In the genomic region with DNA sequence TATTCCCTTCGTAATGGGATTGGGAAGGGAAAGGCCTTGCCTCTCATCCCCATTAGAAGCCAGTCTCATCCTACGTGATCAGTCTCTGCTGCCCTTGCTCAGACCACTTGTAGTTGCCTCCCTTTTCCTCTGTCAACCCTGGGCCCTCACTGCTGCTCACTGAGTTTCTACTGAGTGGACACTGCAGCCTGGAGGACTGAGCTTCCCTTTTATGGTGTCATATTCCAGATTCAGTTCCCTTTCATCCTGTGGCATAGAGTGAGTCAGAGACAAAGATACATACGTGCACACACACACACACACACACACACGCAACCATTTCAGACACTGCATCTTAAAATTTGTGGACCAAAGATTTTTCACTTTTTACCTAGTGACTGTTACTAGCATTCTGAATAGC, we compare ENCODE assay signal across 15 cellular contexts. TPM values are rescaled to one million over a fixed set of nuclear protein-coding genes. Genes with fewer than 3 reads are reported as not detected.
DNase-seq lines count a peak whose midpoint lies in the region; ATAC-seq and TF ChIP-seq lines count a peak whose summit lies in the region.
"Had no signal": no experiment of that assay in that cellular context is flagged by ENCODE, and none has a peak within 500 bp of the region (broad histone marks: within the 10 kb centered on the region; RNA-seq: fewer than 3 reads in every experiment).

No MANE protein-coding gene starts in this region.

- intact Hi-C loops in heart left ventricle (cut with DNase I): no loop called here

- no peak overlapping the region for H3K4me3 Mint-ChIP-seq in activated T-cell treated with anti-CD3 and anti-CD28 coated beads, Interleukin-2, amount 50 U/mL, for 72 hours
- no peak overlapping the region for H3K4me3 Mint-ChIP-seq in activated T-cell treated with anti-CD3 and anti-CD28 coated beads, Interleukin-2, amount 50 U/mL, for 4 hours
- no peak overlapping the region for H3K4me3 Mint-ChIP-seq in T-helper 17 cell
- H3K4me3 Mint-ChIP-seq: nephron progenitor cell, WTC11 had no signal

- peaks cover 36% of the 10 kb centered on the region for H3K4me1 Mint-ChIP-seq in activated T-cell treated with anti-CD3 and anti-CD28 coated beads, Interleukin-2, amount 50 U/mL, for 72 hours (ENCODE audit: low read depth)
- H3K4me1 Mint-ChIP-seq in activated T-cell treated with anti-CD3 and anti-CD28 coated beads, Interleukin-2, amount 50 U/mL, for 4 hours (ENCODE audit: low read depth): peaks cover 23% of the 10 kb centered on the region
- H3K4me1 Mint-ChIP-seq in T-helper 17 cell: peaks cover 11% of the 10 kb centered on the region

- peaks cover 0 to 6% (median 0%) of the 10 kb centered on the region in 12 donors for H3K4me1 ChIP-seq in heart left ventricle
- H3K4me1 ChIP-seq: Peyer's patch had no signal

- no peak overlapping the region for H3K4me3 ChIP-seq in heart left ventricle
- H3K4me3 ChIP-seq: K562, Peyer's patch had no signal

- ATAC-seq in activated T-cell treated with anti-CD3 and anti-CD28 coated beads, Interleukin-2, amount 50 U/mL, for 72 hours (replicated peaks in 1 of 2): no peak
- no peak for ATAC-seq in activated T-cell treated with anti-CD3 and anti-CD28 coated beads, Interleukin-2, amount 50 U/mL, for 4 hours
- ATAC-seq in T-helper 17 cell (no peak), heart left ventricle (peak in 3 of 4 donors; percentile 42 to 75 (median 53)), HG02623 (IDR thresholded peaks at IDR 0.05; ENCODE audit: unreplicated experiment) (no peak)
- ATAC-seq: K562, WTC11 had no signal

- H3K36me3 Mint-ChIP-seq in activated T-cell treated with anti-CD3 and anti-CD28 coated beads, Interleukin-2, amount 50 U/mL, for 72 hours (ENCODE audit: insufficient read depth in 2 of 2): peaks cover 13 to 35% of the 10 kb centered on the region in 2 donors
- H3K36me3 Mint-ChIP-seq in activated T-cell treated with anti-CD3 and anti-CD28 coated beads, Interleukin-2, amount 50 U/mL, for 4 hours (ENCODE audit: insufficient read depth): peaks cover 60% of the 10 kb centered on the region
- H3K36me3 Mint-ChIP-seq in T-helper 17 cell (ENCODE audit: low read depth): peaks cover 5% of the 10 kb centered on the region

- DNase-seq in activated T-cell treated with anti-CD3 and anti-CD28 coated beads, Interleukin-2, amount 50 U/mL, for 72 hours: no peak
- DNase-seq in activated T-cell treated with anti-CD3 and anti-CD28 coated beads, Interleukin-2, amount 50 U/mL, for 4 hours: no peak
- no peak for DNase-seq in T-helper 17 cell
- no peak for DNase-seq in heart left ventricle
- DNase-seq in smooth muscle cell of the brain vasculature (ENCODE audit: low read depth, low spot score): peak; percentile 40
- DNase-seq in NCI-H2081 (lab: John Stamatoyannopoulos, UW): no peak
- no peak for DNase-seq in activated CD4-positive, alpha-beta T cell treated with anti-CD3 and anti-CD28 coated beads for 4 hours
- DNase-seq: GF-D8; NCI-H2227 treated with DMSO at 0.1 percent for 48 hours; nephron progenitor cell; Peyer's patch; stimulated activated naive CD4-positive, alpha-beta T cell had no signal

- H3K27me3 Mint-ChIP-seq in activated T-cell treated with anti-CD3 and anti-CD28 coated beads, Interleukin-2, amount 50 U/mL, for 72 hours (ENCODE audit: low read depth): no peaks in the 10 kb centered on the region
- H3K27me3 Mint-ChIP-seq in activated T-cell treated with anti-CD3 and anti-CD28 coated beads, Interleukin-2, amount 50 U/mL, for 4 hours (ENCODE audit: low read depth): no peaks in the 10 kb centered on the region
- no peaks in the 10 kb centered on the region for H3K27me3 Mint-ChIP-seq in T-helper 17 cell

- H3K27ac ChIP-seq in heart left ventricle: peak overlapping the region in 1 of 12 donors; percentile 67
- H3K27ac ChIP-seq: Peyer's patch had no signal

- no peaks in the 10 kb centered on the region for H3K27me3 ChIP-seq in heart left ventricle
- H3K27me3 ChIP-seq: Peyer's patch had no signal

- no peak for TF ChIP-seq CTCF in heart left ventricle (IDR thresholded peaks at IDR 0.05)

- WGBS in heart left ventricle, 4 donors: 82 to 90% (median 85%) methylated on average over 4 of the region's 4 CpGs

- TF ChIP-seq POLR2A in heart left ventricle (IDR thresholded peaks at IDR 0.05): no peak

- H3K36me3 ChIP-seq in heart left ventricle: peaks cover 0 to 99% (median 83%) of the 10 kb centered on the region in 9 donors

- no peaks in the 10 kb centered on the region for H3K9me3 Mint-ChIP-seq in activated T-cell treated with anti-CD3 and anti-CD28 coated beads, Interleukin-2, amount 50 U/mL, for 72 hours
- H3K9me3 Mint-ChIP-seq in activated T-cell treated with anti-CD3 and anti-CD28 coated beads, Interleukin-2, amount 50 U/mL, for 4 hours: no peaks in the 10 kb centered on the region
- H3K9me3 Mint-ChIP-seq: nephron progenitor cell, WTC11 had no signal

- H3K9me3 ChIP-seq in T-helper 17 cell (ENCODE audit: control insufficient read depth, low read length, poor library complexity, severe bottlenecking) (no peaks in the 10 kb centered on the region), heart left ventricle (no peaks in the 10 kb centered on the region)
- H3K9me3 ChIP-seq: Peyer's patch had no signal

- H3K27ac Mint-ChIP-seq in activated T-cell treated with anti-CD3 and anti-CD28 coated beads, Interleukin-2, amount 50 U/mL, for 72 hours: peak overlapping the region; percentile 9
- H3K27ac Mint-ChIP-seq in T-helper 17 cell: peak overlapping the region; percentile 34
- H3K27ac Mint-ChIP-seq: nephron progenitor cell, WTC11 had no signal

RNA-seq across cellular contexts. Expression of gene COG3, which starts 56.6 kb away (rescaled TPM):
- 10 to 100 TPM; 28.0 to 29.8 TPM for total RNA-seq in activated T-cell treated with anti-CD3 and anti-CD28 coated beads, Interleukin-2, amount 50 U/mL, for 72 hours
- total RNA-seq in activated T-cell treated with anti-CD3 and anti-CD28 coated beads, Interleukin-2, amount 50 U/mL, for 4 hours: 10 to 100 TPM; 21.7 to 23.6 (median 22.0) TPM
- 10 to 100 TPM; 42.5 to 50.8 TPM for total RNA-seq in T-helper 17 cell
- total RNA-seq in heart left ventricle: 10 to 100 TPM; 12.6 to 23.1 (median 15.5) TPM
- polyA plus RNA-seq in heart left ventricle: 10 to 100 TPM in 1 of 2 donors, 1 to 10 TPM in 1; 7.7 to 15.2 TPM

Comparison
In these comparisons a context has a peak if more than half of its experiments do, and no peak if none do; other contexts are left out.
1. ATAC-seq: peak in heart left ventricle (3 of 4); none in activated T-cell treated with anti-CD3 and anti-CD28 coated beads, Interleukin-2, amount 50 U/mL, for 72 hours (0 of 2), activated T-cell treated with anti-CD3 and anti-CD28 coated beads, Interleukin-2, amount 50 U/mL, for 4 hours (0 of 2), T-helper 17 cell (single experiment) and HG02623 (single experiment).